Comparison of ENCODE assay signal across 17 cellular contexts in genomic region chr12:46363582-46364299, GRCh38. TPM values are rescaled to one million over a fixed set of nuclear protein-coding genes. Genes with fewer than 3 reads are reported as not detected.
DNase-seq lines count a peak whose midpoint lies in the region; ATAC-seq, FAIRE-seq and TF ChIP-seq lines count a peak whose summit lies in the region.
"Had no signal": no experiment of that assay in that cellular context is flagged by ENCODE, and none has a peak within 500 bp of the region (broad histone marks: within the 10 kb centered on the region; RNA-seq: fewer than 3 reads in every experiment).

No MANE protein-coding gene starts in this region.

- FAIRE-seq in H54 (lab: Jason Lieb, UNC) = peak; percentile 41
- FAIRE-seq: bronchial epithelial cell had no signal

- intact Hi-C loops in esophagus squamous epithelium (cut with DNase I) = no loop called here

- DNase-seq in H54 (ENCODE audit: insufficient read length, low spot score) (no peak), esophagus squamous epithelium (lab: John Stamatoyannopoulos, UW) (no peak), RPMI8226 (no peak), NCI-H187 (lab: John Stamatoyannopoulos, UW) (no peak)
- DNase-seq in stimulated activated effector memory CD8-positive, alpha-beta T cell treated with anti-CD3 and anti-CD28 coated beads, Interleukin-12 subunit alpha, Interleukin-12 subunit beta, amount 100 ng/mL, for 72 hours (ENCODE audit: low spot score in 2 of 2) = no peak
- DNase-seq: activated CD4-positive, alpha-beta T cell treated with anti-CD3 and anti-CD28 coated beads, Interleukin-2, amount 50 U/mL, for 48 hours; activated effector memory CD4-positive, alpha-beta T cell treated with anti-CD3 and anti-CD28 coated beads, Interleukin-2, amount 50 U/mL, for 16 hours; COR-L47; effector memory CD4-positive, alpha-beta T cell; GF-D8; NCI-H1694 treated with DMSO at 0.1 percent for 48 hours; NCI-H526; stimulated activated CD4-positive, alpha-beta T cell treated with anti-CD3 and anti-CD28 coated beads, Interleukin-2, amount 100 ng/mL, for 48 hours had no signal

- no peaks in the 10 kb centered on the region for H3K27me3 ChIP-seq in esophagus squamous epithelium

- no peak overlapping the region for H3K4me3 Mint-ChIP-seq in stimulated activated effector memory CD8-positive, alpha-beta T cell treated with anti-CD3 and anti-CD28 coated beads, Interleukin-12 subunit alpha, Interleukin-12 subunit beta, amount 100 ng/mL, for 72 hours

- no peak for TF ChIP-seq POLR2A in H54 (IDR thresholded peaks at IDR 0.05; ENCODE audit: low read depth, low read length)
- TF ChIP-seq POLR2A in esophagus squamous epithelium (IDR thresholded peaks at IDR 0.05) = no peak

- no peaks in the 10 kb centered on the region for H3K9me3 ChIP-seq in esophagus squamous epithelium

- H3K4me1 ChIP-seq in esophagus squamous epithelium = peaks cover 18 to 100% (median 73%) of the 10 kb centered on the region in 3 donors

- peaks cover 67 to 100% (median 72%) of the 10 kb centered on the region in 3 donors for H3K36me3 ChIP-seq in esophagus squamous epithelium

- no peak for TF ChIP-seq CTCF in esophagus squamous epithelium (IDR thresholded peaks at IDR 0.05)

- peak overlapping the region in 3 of 4 donors; percentile 33 to 98 (median 37) for H3K27ac ChIP-seq in esophagus squamous epithelium

- H3K4me1 Mint-ChIP-seq in stimulated activated effector memory CD8-positive, alpha-beta T cell treated with anti-CD3 and anti-CD28 coated beads, Interleukin-12 subunit alpha, Interleukin-12 subunit beta, amount 100 ng/mL, for 72 hours = peaks cover 63% of the 10 kb centered on the region

- no peak for ATAC-seq in SK-N-SH treated with all-trans-retinoic acid at 6 μM for 48 hours
- no peak for ATAC-seq in stimulated activated effector memory CD8-positive, alpha-beta T cell treated with anti-CD3 and anti-CD28 coated beads, Interleukin-12 subunit alpha, Interleukin-12 subunit beta, amount 100 ng/mL, for 72 hours
- no peak for ATAC-seq in HG03045 (IDR thresholded peaks at IDR 0.05; ENCODE audit: unreplicated experiment)
- ATAC-seq in GM19324 (IDR thresholded peaks at IDR 0.05; ENCODE audit: low FRiP score, unreplicated experiment) = no peak

- no peaks in the 10 kb centered on the region for H3K9me3 Mint-ChIP-seq in stimulated activated effector memory CD8-positive, alpha-beta T cell treated with anti-CD3 and anti-CD28 coated beads, Interleukin-12 subunit alpha, Interleukin-12 subunit beta, amount 100 ng/mL, for 72 hours

- 65 to 66% methylated on average over 9 of the region's 9 CpGs for WGBS in esophagus squamous epithelium, 2 donors

- H3K36me3 Mint-ChIP-seq in stimulated activated effector memory CD8-positive, alpha-beta T cell treated with anti-CD3 and anti-CD28 coated beads, Interleukin-12 subunit alpha, Interleukin-12 subunit beta, amount 100 ng/mL, for 72 hours = peaks cover 100% of the 10 kb centered on the region

- H3K27ac Mint-ChIP-seq in stimulated activated effector memory CD8-positive, alpha-beta T cell treated with anti-CD3 and anti-CD28 coated beads, Interleukin-12 subunit alpha, Interleukin-12 subunit beta, amount 100 ng/mL, for 72 hours = peak overlapping the region; percentile 13

- peak overlapping the region in 2 of 4 donors; percentile 86 to 90 for H3K4me3 ChIP-seq in esophagus squamous epithelium

TF ChIP-seq in SK-N-SH treated with all-trans-retinoic acid at 6 μM for 48 hours, 23 proteins besides CTCF, POLR2A, EP300 and RAD21:
- TF ChIP-seq PPARA (CRISPR knock-in tag; IDR thresholded peaks at IDR 0.05; ENCODE audit: borderline replicate concordance) (no peak), CREB5 (CRISPR knock-in tag; IDR thresholded peaks at IDR 0.05; ENCODE audit: low read depth) (peak; percentile 62)

RNA-seq across cellular contexts. Expression of gene SLC38A2, which starts 8.8 kb away (rescaled TPM):
- 100 to 1,000 TPM; 242 to 468 (median 286) TPM for total RNA-seq in esophagus squamous epithelium
